Comparison of ENCODE assay signal across 11 cellular contexts in genomic region chr10:99975942-99976809, GRCh38. TPM values are rescaled to one million over a fixed set of nuclear protein-coding genes. Genes with fewer than 3 reads are reported as not detected.
DNase-seq lines count a peak whose midpoint lies in the region; ATAC-seq, FAIRE-seq and TF ChIP-seq lines count a peak whose summit lies in the region.
"Had no signal": no experiment of that assay in that cellular context is flagged by ENCODE, and none has a peak within 500 bp of the region (broad histone marks: within the 10 kb centered on the region; RNA-seq: fewer than 3 reads in every experiment).

No MANE protein-coding gene starts in this region.

- TF ChIP-seq POLR2A in H54 (IDR thresholded peaks at IDR 0.05; ENCODE audit: low read depth, low read length): no peak

- peaks cover 22% of the 10 kb centered on the region for H3K4me1 ChIP-seq in SJCRH30

- H3K4me3 Mint-ChIP-seq in endothelial cell (ENCODE audit: unreplicated experiment): no peak overlapping the region
- H3K4me3 Mint-ChIP-seq: activated T-cell treated with anti-CD3 and anti-CD28 coated beads, Interleukin-2, amount 50 U/mL, for 72 hours had no signal

- no peaks in the 10 kb centered on the region for H3K9me3 Mint-ChIP-seq in endothelial cell (ENCODE audit: unreplicated experiment)
- H3K9me3 Mint-ChIP-seq: activated T-cell treated with anti-CD3 and anti-CD28 coated beads, Interleukin-2, amount 50 U/mL, for 72 hours had no signal

- no peaks in the 10 kb centered on the region for H3K27me3 ChIP-seq in SJCRH30

- no peak overlapping the region for H3K27ac Mint-ChIP-seq in endothelial cell (ENCODE audit: unreplicated experiment)
- H3K27ac Mint-ChIP-seq: activated T-cell treated with anti-CD3 and anti-CD28 coated beads, Interleukin-2, amount 50 U/mL, for 72 hours had no signal

- H3K36me3 Mint-ChIP-seq in endothelial cell (ENCODE audit: low read depth, unreplicated experiment): no peaks in the 10 kb centered on the region

- no peaks in the 10 kb centered on the region for H3K9me3 ChIP-seq in SJCRH30 (replicated peaks)

- no peak for TF ChIP-seq CTCF in endothelial cell (IDR thresholded peaks at IDR 0.05; ENCODE audit: unreplicated experiment)

- peak; percentile 47 to 79 for DNase-seq in SJCRH30
- peak; percentile 81 for DNase-seq in fibroblast of the conjunctiva (ENCODE audit: low read depth)
- no peak for DNase-seq in Ammon's horn (ENCODE audit: low spot score)
- DNase-seq in H54 (ENCODE audit: insufficient read length, low spot score): no peak
- no peak for DNase-seq in endothelial cell (ENCODE audit: low spot score)
- DNase-seq: activated T-cell treated with anti-CD3 and anti-CD28 coated beads, Interleukin-2, amount 50 U/mL, for 72 hours; substantia nigra had no signal

- no peak for FAIRE-seq in H54 (lab: Jason Lieb, UNC)

- H3K27me3 Mint-ChIP-seq in endothelial cell (ENCODE audit: unreplicated experiment): no peaks in the 10 kb centered on the region

- ATAC-seq in GM19351 (IDR thresholded peaks at IDR 0.05; ENCODE audit: unreplicated experiment) (peak; percentile 24), GM18519 (IDR thresholded peaks at IDR 0.05; ENCODE audit: low FRiP score, unreplicated experiment) (no peak)
- ATAC-seq: activated T-cell treated with anti-CD3 and anti-CD28 coated beads, Interleukin-2, amount 50 U/mL, for 72 hours; left lobe of liver had no signal

- H3K4me3 ChIP-seq in SJCRH30 (peak overlapping the region; percentile 8; the same call in 1 of the 2 replicates), skin epidermis (no peak overlapping the region)

- H3K4me1 Mint-ChIP-seq in endothelial cell (ENCODE audit: unreplicated experiment): no peaks in the 10 kb centered on the region

- H3K27ac ChIP-seq in SJCRH30: peak overlapping the region; percentile 56
- peak overlapping the region in 16 of 21 experiments; percentile 8 to 83 (median 56) for H3K27ac ChIP-seq in skin epidermis

- peaks cover 5% of the 10 kb centered on the region; the same call in 1 of the 2 replicates for H3K36me3 ChIP-seq in SJCRH30

RNA-seq across cellular contexts. Expression of gene DNMBP, which starts 33.6 kb away (rescaled TPM):
- 6.4 and 6.9 TPM in 2 replicates for total RNA-seq in SJCRH30 (2014; rRNA removed; shearing (Covaris generic))
- 21.8 TPM for total RNA-seq in endothelial cell (ENCODE audit: unreplicated experiment)

Comparison
In these comparisons a context has a peak if more than half of its experiments do, and no peak if none do; other contexts are left out.
1. DNase-seq: peak in SJCRH30 (2 of 2) and fibroblast of the conjunctiva (single experiment); none in Ammon's horn (single experiment), H54 (single experiment) and endothelial cell (single experiment).